In the genomic region with DNA sequence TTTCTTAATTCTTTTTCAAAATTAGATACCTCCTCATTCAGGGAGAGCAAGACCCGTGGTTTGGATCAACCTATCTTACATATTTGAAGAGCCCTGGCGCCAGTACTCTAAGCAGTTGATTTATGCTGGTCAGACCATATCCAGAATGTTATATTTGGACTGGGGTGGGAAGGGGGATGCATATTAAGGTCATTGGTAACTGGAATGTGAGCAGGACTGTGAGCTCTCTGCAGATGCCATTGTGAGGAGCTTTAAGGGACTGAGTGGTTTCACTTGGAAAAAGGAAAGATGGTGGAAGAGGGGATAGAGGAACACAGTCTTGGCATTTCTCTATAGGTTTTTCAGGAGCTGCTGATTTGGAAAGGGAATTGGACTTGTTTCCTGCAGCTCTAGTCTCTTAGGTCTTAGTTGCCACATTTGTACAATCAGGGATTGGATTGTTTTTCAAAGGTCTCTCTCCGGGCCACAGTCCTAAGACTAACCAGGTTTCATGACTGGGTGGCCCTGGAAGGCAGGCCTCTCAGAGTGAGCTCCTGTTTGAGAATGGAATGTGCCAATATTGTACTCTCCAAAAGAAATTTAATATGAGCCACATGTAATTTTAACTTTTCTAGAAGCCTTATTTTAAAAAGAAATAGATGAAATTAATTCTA, we compare ENCODE assay signal across 14 cellular contexts. TPM values are rescaled to one million over a fixed set of nuclear protein-coding genes. Genes with fewer than 3 reads are reported as not detected.
DNase-seq lines count a peak whose midpoint lies in the region; ATAC-seq, FAIRE-seq and TF ChIP-seq lines count a peak whose summit lies in the region.
"Had no signal": no experiment of that assay in that cellular context is flagged by ENCODE, and none has a peak within 500 bp of the region (broad histone marks: within the 10 kb centered on the region; RNA-seq: fewer than 3 reads in every experiment).

No MANE protein-coding gene starts in this region.

- peak overlapping the region; percentile 46 for H3K4me2 ChIP-seq in osteoblast (ENCODE audit: insufficient read depth, low read length)

- no peak for TF ChIP-seq CTCF in osteoblast (IDR thresholded peaks at IDR 0.05; ENCODE audit: extremely low read depth, low read depth, low read length)
- no peak for TF ChIP-seq CTCF in sigmoid colon (IDR thresholded peaks at IDR 0.05)

- WGBS in sigmoid colon, 2 donors, result 95 to 97% methylated on average over 3 of the region's 3 CpGs

- DNase-seq in RPMI7951 (ENCODE audit: low read depth), result peak; percentile 30
- DNase-seq in osteoblast (ENCODE audit: insufficient read length, low spot score, missing footprints), result no peak
- DNase-seq in NCI-H2029 treated with DMSO at 0.1 percent for 48 hours (lab: John Stamatoyannopoulos, UW), result no peak
- no peak for DNase-seq in activated CD4-positive, alpha-beta T cell treated with anti-CD3 and anti-CD28 coated beads, Interleukin-2, amount 50 U/mL, for 1 hour
- no peak for DNase-seq in sigmoid colon
- DNase-seq: activated B cell treated with CpG ODN at 0.5 μM for 24 hours; activated naive CD4-positive, alpha-beta T cell treated with anti-CD3 and anti-CD28 coated beads, Interleukin-2, amount 50 U/mL, for 16 hours; GDM1; NCI-H146; NCI-H446 had no signal

- H3K27me3 ChIP-seq in ACC112 (ENCODE audit: insufficient read depth, low read length) (no peaks in the 10 kb centered on the region), osteoblast (ENCODE audit: insufficient read depth, low read length) (no peaks in the 10 kb centered on the region), sigmoid colon (no peaks in the 10 kb centered on the region)

- peak overlapping the region; percentile 83 for H3K27ac ChIP-seq in ACC112 (ENCODE audit: low read depth, low read length)
- H3K27ac ChIP-seq in osteoblast (ENCODE audit: low read depth, low read length), result peak overlapping the region; percentile 86
- H3K27ac ChIP-seq in sigmoid colon, result no peak overlapping the region

- FAIRE-seq in endometrium (lab: Jason Lieb, UNC), result peak; percentile 4
- FAIRE-seq: GM19239 had no signal

- H4K20me1 ChIP-seq in osteoblast (ENCODE audit: insufficient read depth, low read length), result no peaks in the 10 kb centered on the region

- H3K79me2 ChIP-seq in ACC112 (ENCODE audit: control insufficient read depth, insufficient read depth, low read length, unreplicated experiment) (no peaks in the 10 kb centered on the region), osteoblast (ENCODE audit: insufficient read depth, low read length) (no peaks in the 10 kb centered on the region)

- ATAC-seq in GM18511 (IDR thresholded peaks at IDR 0.05; ENCODE audit: unreplicated experiment), result no peak

- H3K36me3 ChIP-seq in ACC112 (ENCODE audit: insufficient read depth, low read length) (no peaks in the 10 kb centered on the region), osteoblast (ENCODE audit: insufficient read depth, low read length) (no peaks in the 10 kb centered on the region), sigmoid colon (no peaks in the 10 kb centered on the region)

- no peak for TF ChIP-seq POLR2A in sigmoid colon (IDR thresholded peaks at IDR 0.05)

- no peak overlapping the region for H3K4me3 ChIP-seq in ACC112 (ENCODE audit: low read depth, low read length)
- peak overlapping the region; percentile 14 for H3K4me3 ChIP-seq in osteoblast (ENCODE audit: insufficient read depth, low read length)
- no peak overlapping the region for H3K4me3 ChIP-seq in sigmoid colon

- H2AFZ ChIP-seq in ACC112 (ENCODE audit: low read length, unreplicated experiment) (peak overlapping the region; percentile 33), osteoblast (ENCODE audit: low read length) (peak overlapping the region; percentile 54)

- H3K9me3 ChIP-seq in osteoblast (ENCODE audit: low read depth, low read length) (no peaks in the 10 kb centered on the region), sigmoid colon (no peaks in the 10 kb centered on the region)

- H3K4me1 ChIP-seq in ACC112 (ENCODE audit: control insufficient read depth, insufficient read depth, low read length, unreplicated experiment) (peaks cover 47% of the 10 kb centered on the region), osteoblast (ENCODE audit: insufficient read depth, low read length) (peaks cover 43% of the 10 kb centered on the region), sigmoid colon (no peaks in the 10 kb centered on the region)

- TF ChIP-seq EP300 in sigmoid colon (IDR thresholded peaks at IDR 0.05), result no peak

- intact Hi-C loops in sigmoid colon (cut with DNase I), result no loop called here

RNA-seq across cellular contexts. Expression of a gene that starts 25.8 kb away (rescaled TPM):
- total RNA-seq in RPMI7951 (2014; rRNA removed; shearing (Covaris generic)), result 130 and 137 TPM in 2 replicates
- total RNA-seq in osteoblast, result 38.7 and 41.0 TPM in 2 replicates
- 10 to 100 TPM in 1 of 4 donors, 1 to 10 TPM in 3; 5.4 to 10.7 (median 9.4) TPM for total RNA-seq in sigmoid colon
- 1 to 10 TPM in 2 of 3 donors, under 1 TPM in 1; 0.60 to 5.8 (median 1.4) TPM for polyA plus RNA-seq in sigmoid colon

Comparison
In these comparisons a context has a peak if more than half of its experiments do, and no peak if none do; other contexts are left out.
1. H3K27ac ChIP-seq: peak in ACC112 (single experiment) and osteoblast (single experiment); none in sigmoid colon (0 of 4).